ENCODE assay signal across 11 cellular contexts in the genomic region with DNA sequence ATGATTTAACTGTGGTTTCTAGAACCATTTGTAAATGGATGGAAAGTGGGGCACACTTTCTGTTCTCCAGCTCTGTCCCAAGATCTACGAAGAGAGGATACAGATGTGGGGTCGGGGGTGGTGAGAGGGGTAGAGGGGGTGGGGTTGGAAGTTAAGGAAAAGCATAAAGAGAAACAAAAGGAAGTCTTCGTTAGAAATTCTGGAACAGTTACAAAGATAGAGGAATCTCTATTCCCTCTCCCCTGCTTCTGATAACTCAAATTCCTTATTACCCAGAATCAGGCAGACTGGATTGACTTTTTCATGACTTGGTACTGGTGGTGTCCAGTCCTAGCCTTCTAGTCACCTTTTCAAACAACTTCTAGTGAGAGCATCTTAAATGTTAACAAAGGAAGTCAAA. TPM values are rescaled to one million over a fixed set of nuclear protein-coding genes. Genes with fewer than 3 reads are reported as not detected.
"Had no signal": no experiment of that assay in that cellular context is flagged by ENCODE, and none has a peak within 500 bp of the region (broad histone marks: within the 10 kb centered on the region; RNA-seq: fewer than 3 reads in every experiment).

No MANE protein-coding gene starts in this region.

- H3K9ac ChIP-seq: GM23248 had no signal

- DNase-seq: GM23248, GOT3, H7, HFFc6, IMR-90 had no signal

- H3K4me3 ChIP-seq: GM23248, HAP-1, K562 had no signal

- ATAC-seq: HCT116, K562 had no signal

- H3K9me3 ChIP-seq: HAP-1 had no signal

- H3K36me3 ChIP-seq: HAP-1 had no signal

- H3K27ac ChIP-seq: GM23248, HL-60 had no signal

RNA-seq across cellular contexts. Expression of a gene that starts 4.9 kb away (rescaled TPM):
- total RNA-seq: GM23248, H4, H7, HFFc6, HT1080, IMR-90, K562 had no signal
- polyA plus RNA-seq: GM23248, IMR-90, K562 had no signal
